In genomic region chr15:44682809-44683682, GRCh38 we compare ENCODE assay signal across 9 cellular contexts. TPM values are rescaled to one million over a fixed set of nuclear protein-coding genes. Genes with fewer than 3 reads are reported as not detected.
DNase-seq lines count a peak whose midpoint lies in the region; ATAC-seq, FAIRE-seq and TF ChIP-seq lines count a peak whose summit lies in the region.
"Not testable (repeated sequence)": the region's sequence is repeated elsewhere in the genome, so short reads cannot be mapped to it uniquely, and the experiment has no call there.
"Had no signal": no experiment of that assay in that cellular context is flagged by ENCODE, and none has a peak within 500 bp of the region (broad histone marks: within the 10 kb centered on the region; RNA-seq: fewer than 3 reads in every experiment).

No MANE protein-coding gene starts in this region.

- not testable (repeated sequence) for H4K20me1 ChIP-seq in astrocyte (ENCODE audit: insufficient read depth, low read length)

- H3K79me2 ChIP-seq in astrocyte (ENCODE audit: insufficient read depth, low read length): not testable (repeated sequence)

- peak overlapping the region; percentile 43 for H3K27ac Mint-ChIP-seq in astrocyte (ENCODE audit: unreplicated experiment)

- not testable (repeated sequence) for H3K4me1 ChIP-seq in astrocyte (ENCODE audit: insufficient read depth, low read length); psoas muscle

- H3K27ac ChIP-seq in astrocyte (ENCODE audit: low read depth, low read length); psoas muscle: not testable (repeated sequence)

- peak overlapping the region; percentile 34 for H2AFZ ChIP-seq in astrocyte (ENCODE audit: low read depth, low read length)

- not testable (repeated sequence) for ATAC-seq in psoas muscle

- DNase-seq in DMS 273 (lab: John Stamatoyannopoulos, UW; ENCODE audit: unreplicated experiment): peak; percentile 38
- DNase-seq in MG63: peak; percentile 38
- peak; percentile 78 for DNase-seq in OCI-M1 (lab: John Stamatoyannopoulos, UW)
- DNase-seq in activated CD4-positive, alpha-beta T cell treated with anti-CD3 and anti-CD28 coated beads, Interleukin-2, amount 50 U/mL, for 48 hours: peak; percentile 78 to 82
- DNase-seq in astrocyte (ENCODE audit: low read depth): peak; percentile 27
- peak; percentile 74 for DNase-seq in iPS DF 19.7 (ENCODE audit: low read depth, low spot score)
- DNase-seq in psoas muscle: peak; percentile 24 to 62
- DNase-seq in stimulated activated CD8-positive, alpha-beta memory T cell treated with anti-CD3 and anti-CD28 coated beads, Interleukin-7, amount 100 ng/mL, for 4 hours (ENCODE audit: low read depth in 2 of 2): peak; percentile 62 to 63

- FAIRE-seq in astrocyte (lab: Jason Lieb, UNC): not testable (repeated sequence)

- not testable (repeated sequence) for H3K36me3 ChIP-seq in MG63; astrocyte (ENCODE audit: insufficient read depth, low read length); psoas muscle (ENCODE audit: insufficient read depth in 1 of 2, low read depth in 1 of 2)

- not testable (repeated sequence) for H3K27me3 Mint-ChIP-seq in astrocyte (ENCODE audit: low read depth, unreplicated experiment)

- H3K4me1 Mint-ChIP-seq in astrocyte (ENCODE audit: low read depth, unreplicated experiment): not testable (repeated sequence)

- H3K9me3 ChIP-seq in MG63; astrocyte (ENCODE audit: insufficient read depth, low read depth, low read length); psoas muscle: not testable (repeated sequence)

- not testable (repeated sequence) for H3K4me3 Mint-ChIP-seq in astrocyte (ENCODE audit: unreplicated experiment)

- not testable (repeated sequence) for H3K4me3 ChIP-seq in MG63; astrocyte (ENCODE audit: insufficient read depth, low read depth, low read length); psoas muscle

- intact Hi-C loops in psoas muscle (cut with DNase I): not testable (repeated sequence)

- not testable (repeated sequence) for H3K9me3 Mint-ChIP-seq in astrocyte (ENCODE audit: unreplicated experiment)

- not testable (repeated sequence) for TF ChIP-seq CTCF in astrocyte (IDR thresholded peaks at IDR 0.05; ENCODE audit: insufficient read depth, low read depth, low read length); psoas muscle (IDR thresholded peaks at IDR 0.05)

- H3K9ac ChIP-seq in astrocyte (ENCODE audit: low read length): not testable (repeated sequence)

- H3K27me3 ChIP-seq in MG63; psoas muscle (ENCODE audit: insufficient read depth in 3 of 3, low read length in 2 of 3): not testable (repeated sequence)
- peaks cover 18% of the 10 kb centered on the region for H3K27me3 ChIP-seq in astrocyte (ENCODE audit: insufficient read depth, low read length)

- 18 to 29% (median 24%) methylated on average over 8 of the region's 8 CpGs for WGBS in psoas muscle, 3 donors

- peak overlapping the region; percentile 57 for H3K4me2 ChIP-seq in astrocyte (ENCODE audit: low read length)

- not testable (repeated sequence) for H3K36me3 Mint-ChIP-seq in astrocyte (ENCODE audit: low read depth, unreplicated experiment)

RNA-seq across cellular contexts. Expression of gene SPG11, which starts 19.6 kb away (rescaled TPM):
- 27.7 and 74.7 TPM in 2 replicates for total RNA-seq in MG63 (2014; rRNA removed; shearing (Covaris generic); ENCODE audit: low replicate concordance)
- 34.4 and 37.9 TPM in 2 replicates for total RNA-seq in astrocyte
- total RNA-seq in psoas muscle: 10 to 100 TPM; 26.3 to 38.1 (median 36.0) TPM
- 10 to 100 TPM; 10.3 to 17.0 (median 12.8) TPM for polyA plus RNA-seq in psoas muscle

RNA-seq across cellular contexts. Expression of gene PATL2, which starts 28.1 kb away (rescaled TPM):
- total RNA-seq in MG63 (2014; rRNA removed; shearing (Covaris generic); ENCODE audit: low replicate concordance): not detected in 2 replicates
- total RNA-seq in astrocyte (0.41 and 1.2 TPM in 2 replicates), psoas muscle (under 1 TPM in 2 of 4 donors, not detected in 2; 0.74 to 0.88 TPM)
- polyA plus RNA-seq in psoas muscle: under 1 TPM; 0.03 to 0.23 (median 0.16) TPM
- total RNA-seq: frontal cortex had no signal

RNA-seq across cellular contexts. Expression of gene B2M, which starts 28.3 kb away (rescaled TPM):
- total RNA-seq in MG63 (2014; rRNA removed; shearing (Covaris generic); ENCODE audit: low replicate concordance): 2,823 and 3,000 TPM in 2 replicates
- 1,708 and 2,284 TPM in 2 replicates for total RNA-seq in astrocyte
- 100 to 1,000 TPM; 400 to 577 (median 512) TPM for total RNA-seq in psoas muscle
- 100 to 1,000 TPM; 687 to 891 (median 729) TPM for polyA plus RNA-seq in psoas muscle

RNA-seq across cellular contexts. Expression of gene TRIM69, which starts 53.3 kb away (rescaled TPM):
- total RNA-seq in MG63 (2014; rRNA removed; shearing (Covaris generic); ENCODE audit: low replicate concordance): 7.8 and 8.9 TPM in 2 replicates
- total RNA-seq in astrocyte: 32.8 and 37.2 TPM in 2 replicates
- 10 to 100 TPM; 24.1 to 39.0 (median 32.1) TPM for total RNA-seq in psoas muscle
- 10 to 100 TPM; 22.3 to 36.7 (median 25.9) TPM for polyA plus RNA-seq in psoas muscle

Comparison
In these comparisons a context has a peak if more than half of its experiments do, and no peak if none do; other contexts are left out.
1. DNase-seq: peak in every context shown above with its lines; median percentile 80 in activated CD4-positive, alpha-beta T cell treated with anti-CD3 and anti-CD28 coated beads, Interleukin-2, amount 50 U/mL, for 48 hours; 78 in OCI-M1; 74 in iPS DF 19.7; 62 in stimulated activated CD8-positive, alpha-beta memory T cell treated with anti-CD3 and anti-CD28 coated beads, Interleukin-7, amount 100 ng/mL, for 4 hours; 43 in psoas muscle; 38 in DMS 273; 38 in MG63; 27 in astrocyte.